ENCODE assay signal across 17 cellular contexts in the genomic region with DNA sequence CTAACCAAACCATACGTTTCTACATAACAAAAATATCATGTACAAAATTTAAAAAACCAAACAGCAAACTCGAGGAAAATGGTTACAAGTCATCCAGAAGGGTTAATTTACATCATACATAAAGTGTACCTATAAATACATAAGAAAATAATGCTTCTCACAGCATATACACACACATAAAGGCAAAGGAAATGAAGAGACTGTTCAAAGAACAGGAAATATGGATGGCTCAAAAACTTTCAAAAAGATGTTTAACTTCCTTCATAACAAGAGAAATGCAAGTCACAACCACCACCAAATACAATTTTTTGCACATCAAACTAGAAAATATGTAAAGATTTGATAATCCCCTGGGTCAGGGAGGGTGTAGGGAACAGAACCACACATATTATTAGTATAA. TPM values are rescaled to one million over a fixed set of nuclear protein-coding genes. Genes with fewer than 3 reads are reported as not detected.
DNase-seq lines count a peak whose midpoint lies in the region; ATAC-seq and TF ChIP-seq lines count a peak whose summit lies in the region.
"Had no signal": no experiment of that assay in that cellular context is flagged by ENCODE, and none has a peak within 500 bp of the region (broad histone marks: within the 10 kb centered on the region; RNA-seq: fewer than 3 reads in every experiment).

No MANE protein-coding gene starts in this region.

- TF ChIP-seq CTCF in testis (IDR thresholded peaks at IDR 0.05) (no peak), right atrium auricular region (IDR thresholded peaks at IDR 0.05) (no peak)

- TF ChIP-seq POLR2A in testis (IDR thresholded peaks at IDR 0.05), result no peak

- 81 to 86% methylated on average over 2 of the region's 2 CpGs for WGBS in testis, 2 donors

- DNase-seq in activated naive CD4-positive, alpha-beta T cell treated with anti-CD3 and anti-CD28 coated beads, Interleukin-2, amount 10 ng/mL, durations not matched to agents 7 days and 5 days, result no peak
- DNase-seq in activated naive CD4-positive, alpha-beta T cell (lab: John Stamatoyannopoulos, UW), result no peak
- peak in 2 of 3 donors; percentile 1 to 28 for DNase-seq in CD4-positive, CD25-positive, alpha-beta regulatory T cell
- peak; percentile 48 for DNase-seq in Jurkat, Clone E6-1 (ENCODE audit: low read depth, low spot score)
- no peak for DNase-seq in T-cell
- DNase-seq in testis, result no peak
- DNase-seq in right atrium auricular region (ENCODE audit: low spot score), result no peak
- no peak for DNase-seq in GM03348 (ENCODE audit: low spot score)
- DNase-seq: 8988T, Caco-2, HFFc6, IMR-90 had no signal

- H3K4me1 Mint-ChIP-seq in activated naive CD4-positive, alpha-beta T cell treated with anti-CD3 and anti-CD28 coated beads, Interleukin-2, amount 10 ng/mL, durations not matched to agents 7 days and 5 days, result peaks cover 22% of the 10 kb centered on the region
- H3K4me1 Mint-ChIP-seq in CD4-positive, CD25-positive, alpha-beta regulatory T cell, result peaks cover 5 to 35% (median 14%) of the 10 kb centered on the region in 4 donors
- peaks cover 14 to 36% (median 32%) of the 10 kb centered on the region in 3 donors for H3K4me1 Mint-ChIP-seq in T-cell
- H3K4me1 Mint-ChIP-seq: CD14-positive monocyte had no signal

- intact Hi-C loops in testis (cut with DNase I; ENCODE audit: low total_unique reads), result no loop called here

- no peaks in the 10 kb centered on the region for H3K9me3 ChIP-seq in CD4-positive, CD25-positive, alpha-beta regulatory T cell (ENCODE audit: control insufficient read depth in 2 of 2, low read length in 2 of 2)
- H3K9me3 ChIP-seq in testis (no peaks in the 10 kb centered on the region), right atrium auricular region (no peaks in the 10 kb centered on the region)
- H3K9me3 ChIP-seq: BLaER1 had no signal

- no peak for ATAC-seq in CD4-positive, CD25-positive, alpha-beta regulatory T cell (ENCODE audit: low read depth in 2 of 2)
- ATAC-seq in T-cell (replicated peaks in 1 of 4), result peak in 3 of 4 experiments; percentile 60 to 77 (median 63)
- ATAC-seq: GM23338, HCT116 had no signal

- POLR2A ChIA-PET in T-cell (lab: Charles Lee), result interaction anchor here in 1 of 2 donors (0.5 kb wide), 1 partner anchor 53 kb away, joined by 3 read pairs; no protein-coding TSS in a partner anchor

- peaks cover 2% of the 10 kb centered on the region for H3K27me3 Mint-ChIP-seq in activated naive CD4-positive, alpha-beta T cell treated with anti-CD3 and anti-CD28 coated beads, Interleukin-2, amount 10 ng/mL, durations not matched to agents 7 days and 5 days
- H3K27me3 Mint-ChIP-seq in CD4-positive, CD25-positive, alpha-beta regulatory T cell, result peaks cover 13% of the 10 kb centered on the region
- H3K27me3 Mint-ChIP-seq in T-cell, result peaks cover 0 to 5% of the 10 kb centered on the region in 2 donors

- no peak overlapping the region for H3K4me3 Mint-ChIP-seq in activated naive CD4-positive, alpha-beta T cell treated with anti-CD3 and anti-CD28 coated beads, Interleukin-2, amount 10 ng/mL, durations not matched to agents 7 days and 5 days
- H3K4me3 Mint-ChIP-seq in CD4-positive, CD25-positive, alpha-beta regulatory T cell, result peak overlapping the region in 2 of 4 donors; percentile 23 to 28
- peak overlapping the region in 2 of 3 donors; percentile 29 to 30 for H3K4me3 Mint-ChIP-seq in T-cell
- H3K4me3 Mint-ChIP-seq: CD14-positive monocyte, GM23338, HFFc6 had no signal

- H3K27ac ChIP-seq in CD4-positive, CD25-positive, alpha-beta regulatory T cell (ENCODE audit: insufficient read depth, low read length, poor library complexity, severe bottlenecking), result no peak overlapping the region
- H3K27ac ChIP-seq in testis (no peak overlapping the region), right atrium auricular region (no peak overlapping the region)
- H3K27ac ChIP-seq: BLaER1 had no signal

- CTCF ChIA-PET in activated naive CD4-positive, alpha-beta T cell treated with anti-CD3 and anti-CD28 coated beads, Interleukin-2, amount 10 ng/mL, durations not matched to agents 7 days and 5 days (lab: Charles Lee), result no interaction called here
- CTCF ChIA-PET in T-cell (lab: Charles Lee), result no interaction called here

- H3K4me1 ChIP-seq in CD4-positive, CD25-positive, alpha-beta regulatory T cell (ENCODE audit: control insufficient read depth, insufficient read depth, low read length, poor library complexity, severe bottlenecking), result no peaks in the 10 kb centered on the region
- H3K4me1 ChIP-seq in testis, result no peaks in the 10 kb centered on the region
- H3K4me1 ChIP-seq in right atrium auricular region, result no peaks in the 10 kb centered on the region

- peaks cover 7% of the 10 kb centered on the region for H3K27me3 ChIP-seq in CD4-positive, CD25-positive, alpha-beta regulatory T cell (ENCODE audit: control insufficient read depth, insufficient read depth, low read length)
- H3K27me3 ChIP-seq in testis (no peaks in the 10 kb centered on the region), right atrium auricular region (no peaks in the 10 kb centered on the region)

- H3K9me3 Mint-ChIP-seq in activated naive CD4-positive, alpha-beta T cell treated with anti-CD3 and anti-CD28 coated beads, Interleukin-2, amount 10 ng/mL, durations not matched to agents 7 days and 5 days, result peaks cover 6% of the 10 kb centered on the region
- peaks cover 0 to 6% (median 0%) of the 10 kb centered on the region in 7 donors for H3K9me3 Mint-ChIP-seq in CD4-positive, CD25-positive, alpha-beta regulatory T cell
- H3K9me3 Mint-ChIP-seq in T-cell, result no peaks in the 10 kb centered on the region
- H3K9me3 Mint-ChIP-seq: HFFc6 had no signal

- no peaks in the 10 kb centered on the region for H3K36me3 ChIP-seq in CD4-positive, CD25-positive, alpha-beta regulatory T cell (ENCODE audit: control insufficient read depth, insufficient read depth, low read length)
- H3K36me3 ChIP-seq in testis (ENCODE audit: low read depth, missing control alignments) (no peaks in the 10 kb centered on the region), right atrium auricular region (no peaks in the 10 kb centered on the region)
- H3K36me3 ChIP-seq: BLaER1 had no signal

- peaks cover 9% of the 10 kb centered on the region for H3K36me3 Mint-ChIP-seq in activated naive CD4-positive, alpha-beta T cell treated with anti-CD3 and anti-CD28 coated beads, Interleukin-2, amount 10 ng/mL, durations not matched to agents 7 days and 5 days
- H3K36me3 Mint-ChIP-seq in CD4-positive, CD25-positive, alpha-beta regulatory T cell, result peaks cover 5% of the 10 kb centered on the region
- H3K36me3 Mint-ChIP-seq in T-cell, result peaks cover 10% of the 10 kb centered on the region
- H3K36me3 Mint-ChIP-seq: CD14-positive monocyte had no signal

- peak overlapping the region; percentile 87 for H3K27ac Mint-ChIP-seq in activated naive CD4-positive, alpha-beta T cell treated with anti-CD3 and anti-CD28 coated beads, Interleukin-2, amount 10 ng/mL, durations not matched to agents 7 days and 5 days
- peak overlapping the region in 1 of 3 donors; percentile 17 for H3K27ac Mint-ChIP-seq in CD4-positive, CD25-positive, alpha-beta regulatory T cell
- peak overlapping the region; percentile 64 to 65 for H3K27ac Mint-ChIP-seq in T-cell
- H3K27ac Mint-ChIP-seq: CD14-positive monocyte, GM23338, HFFc6 had no signal

- peak overlapping the region; percentile 24 for H3K4me3 ChIP-seq in CD4-positive, CD25-positive, alpha-beta regulatory T cell (ENCODE audit: low read depth, low read length)
- no peak overlapping the region for H3K4me3 ChIP-seq in Jurkat, Clone E6-1 (ENCODE audit: low read length)
- H3K4me3 ChIP-seq in testis (no peak overlapping the region), right atrium auricular region (no peak overlapping the region)
- H3K4me3 ChIP-seq: BLaER1, GM23338 had no signal

RNA-seq across cellular contexts. Expression of gene SLC22A23, which starts 7.5 kb away (rescaled TPM):
- total RNA-seq in CD4-positive, CD25-positive, alpha-beta regulatory T cell, result 6.3 TPM
- polyA plus RNA-seq in CD4-positive, CD25-positive, alpha-beta regulatory T cell, result under 1 TPM; 0.24 to 0.73 (median 0.51) TPM
- 5.5 TPM for polyA plus RNA-seq in Jurkat, Clone E6-1 (2012; ENCODE audit: insufficient read depth, insufficient read length)
- total RNA-seq in T-cell, result 10 to 100 TPM in 3 of 5 donors, 1 to 10 TPM in 2; 6.2 to 14.8 (median 12.1) TPM
- 10 to 100 TPM in 1 of 2 donors, 1 to 10 TPM in 1; 9.0 to 14.9 TPM for total RNA-seq in testis
- polyA plus RNA-seq in testis (ENCODE audit: insufficient read depth, low read depth, low replicate concordance), result 20.9 TPM
- total RNA-seq in right atrium auricular region, result 1 to 10 TPM; 2.9 to 7.2 TPM
- polyA plus RNA-seq: AG04450, CD14-positive monocyte had no signal

Comparison
In these comparisons a context has a peak if more than half of its experiments do, and no peak if none do; other contexts are left out.
1. DNase-seq: peak in CD4-positive, CD25-positive, alpha-beta regulatory T cell (2 of 3) and Jurkat, Clone E6-1 (single experiment); none in activated naive CD4-positive, alpha-beta T cell treated with anti-CD3 and anti-CD28 coated beads, Interleukin-2, amount 10 ng/mL, durations not matched to agents 7 days and 5 days (single experiment), activated naive CD4-positive, alpha-beta T cell (0 of 4), T-cell (0 of 34), testis (single experiment), right atrium auricular region (single experiment) and GM03348 (single experiment).
2. ATAC-seq: peak in T-cell (3 of 4); none in CD4-positive, CD25-positive, alpha-beta regulatory T cell (0 of 2).